Comparison of ENCODE assay signal across 1 cellular context in the genomic region with DNA sequence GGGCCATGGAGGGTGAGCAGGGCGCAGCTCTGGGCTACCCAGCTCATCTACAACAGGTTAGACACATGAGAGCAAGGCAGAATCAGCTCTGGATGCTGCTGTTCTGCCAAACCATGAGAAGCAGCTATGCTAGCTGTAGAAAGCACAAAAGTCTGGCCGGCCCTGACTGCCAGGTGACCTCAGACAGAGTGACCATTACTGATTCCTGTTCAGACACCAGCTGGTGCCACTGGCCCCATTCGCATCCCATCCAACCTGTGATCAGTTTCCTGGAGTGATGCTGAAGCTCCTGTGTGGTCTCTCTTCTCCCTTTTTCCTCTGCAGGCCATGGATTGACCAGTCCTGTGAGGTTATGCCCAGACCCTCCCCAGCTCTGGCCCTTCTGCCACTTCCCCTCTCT.
TF ChIP-seq lines count a peak whose summit lies in the region.

No MANE protein-coding gene starts in this region.

TF ChIP-seq in IMR-90, 13 proteins besides CTCF, POLR2A, EP300 and RAD21:
- no peak for TF ChIP-seq ELK1 (IDR thresholded peaks at IDR 0.05; ENCODE audit: borderline replicate concordance, low read depth, low read length)
- no peak for TF ChIP-seq MXI1 (IDR thresholded peaks at IDR 0.05; ENCODE audit: borderline replicate concordance, low read depth, low read length)
- no peak for TF ChIP-seq RFX5 (IDR thresholded peaks at IDR 0.05; ENCODE audit: low read depth, low read length)
- no peak for TF ChIP-seq USF2 (IDR thresholded peaks at IDR 0.05; ENCODE audit: low read depth, low read length)
- TF ChIP-seq SMC3 (IDR thresholded peaks at IDR 0.05; ENCODE audit: low read depth, low read length) = no peak
- TF ChIP-seq CHD1 (IDR thresholded peaks at IDR 0.05; ENCODE audit: low read depth, low read length) = no peak
- no peak for TF ChIP-seq NFE2L2 (IDR thresholded peaks at IDR 0.05; ENCODE audit: low read depth, low read length)
- TF ChIP-seq BHLHE40 (IDR thresholded peaks at IDR 0.05; ENCODE audit: low read depth, low read length) = no peak
- no peak for TF ChIP-seq MAFK (IDR thresholded peaks at IDR 0.05; ENCODE audit: low read depth, low read length)
- TF ChIP-seq RCOR1 (IDR thresholded peaks at IDR 0.05; ENCODE audit: insufficient replicate concordance, low read length) = no peak
- TF ChIP-seq FOS (IDR thresholded peaks at IDR 0.05; ENCODE audit: low read depth, low read length) = no peak
- no peak for TF ChIP-seq MAZ (IDR thresholded peaks at IDR 0.05; ENCODE audit: borderline replicate concordance, low read depth, low read length)
- no peak for TF ChIP-seq CEBPB (IDR thresholded peaks at IDR 0.05; ENCODE audit: low read depth, low read length)
